ENCODE assay signal across 26 cellular contexts in the genomic region with DNA sequence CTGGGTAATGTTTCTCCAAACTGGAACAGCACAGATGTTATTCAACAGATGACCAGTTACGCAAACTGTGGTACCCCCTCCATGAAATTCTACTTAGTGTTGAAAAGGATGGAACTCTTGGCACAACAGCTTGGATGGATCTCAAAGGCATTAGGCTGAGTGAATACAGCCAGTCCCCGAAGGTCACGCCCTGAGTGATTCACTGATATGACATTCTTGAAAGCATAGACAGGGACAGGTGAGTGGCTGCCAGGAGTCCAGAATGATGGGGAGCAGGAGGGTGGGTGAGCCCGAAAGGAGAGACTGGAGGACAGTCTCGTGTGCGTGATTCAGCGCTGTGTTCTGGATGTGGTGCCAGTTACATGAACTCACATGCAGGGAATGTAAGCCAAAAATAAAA.
"Had no signal": no experiment of that assay in that cellular context is flagged by ENCODE, and none has a peak within 500 bp of the region (broad histone marks: within the 10 kb centered on the region; RNA-seq: fewer than 3 reads in every experiment).

No MANE protein-coding gene starts in this region.

- H3K4me3 ChIP-seq: breast epithelium, K562, MG63, SJSA1 had no signal

- H3K4me1 ChIP-seq: breast epithelium had no signal

- H3K27ac ChIP-seq: breast epithelium, RWPE1, SJSA1 had no signal

- H3K36me3 ChIP-seq: breast epithelium, MG63, SJSA1 had no signal

- DNase-seq: activated B cell treated with CpG ODN at 0.5 μM for 24 hours; activated CD4-positive, alpha-beta memory T cell treated with anti-CD3 and anti-CD28 coated beads for 36 hours; activated CD4-positive, alpha-beta T cell treated with anti-CD3 and anti-CD28 coated beads, Interleukin-2, amount 10 ng/mL, durations not matched to agents 7 days and 5 days; activated CD8-positive, alpha-beta memory T cell treated with anti-CD3 and anti-CD28 coated beads for 24 hours; activated gamma-delta T cell treated with Interleukin-2 at 50 U/mL for 16 hours; activated naive CD4-positive, alpha-beta T cell treated with anti-CD3 and anti-CD28 coated beads, Interleukin-2, amount 10 ng/mL, durations not matched to agents 7 days and 5 days; activated naive CD8-positive, alpha-beta T cell treated with anti-CD3 and anti-CD28 coated beads for 36 hours; activated T-cell treated with anti-CD3 and anti-CD28 coated beads for 4 hours; activated T-cell treated with anti-CD3 and anti-CD28 coated beads, Interleukin-2, amount 50 U/mL, for 72 hours; aorta; caudate nucleus; MG63; MV-4-11; NCI-H1092 treated with DMSO at 0.1 percent for 48 hours; NCI-H1417 treated with DMSO at 0.1 percent for 48 hours; NCI-H1694; NCI-H2029; NCI-H510A treated with DMSO at 0.1 percent for 48 hours; NCI-H69; NK-92 treated with Interleukin-12 subunit alpha and Interleukin-12 subunit beta, amount 100 ng/mL, for 24 hours; OCI-M1; Right ventricle myocardium superior had no signal

- H3K27me3 ChIP-seq: MG63, SJSA1 had no signal

- H3K9me3 ChIP-seq: breast epithelium, MG63, SJSA1 had no signal
